Comparison of ENCODE assay signal across 8 cellular contexts in genomic region chr10:104328916-104329710, GRCh38. TPM values are rescaled to one million over a fixed set of nuclear protein-coding genes. Genes with fewer than 3 reads are reported as not detected.
A peak's percentile ranks its signal among the peaks of the same experiment; 100 is the strongest.
DNase-seq lines count a peak whose midpoint lies in the region; ATAC-seq and TF ChIP-seq lines count a peak whose summit lies in the region.

No MANE protein-coding gene starts in this region.

- H3K9ac ChIP-seq in parathyroid adenoma = no peak overlapping the region

- in situ Hi-C loops in transverse colon (cut with MboI; ENCODE audit: low pct_ligation_motif_present in 1 of 4, low pct_unique_long_range_greater_than_20kb in 1 of 4, low sequenced_read_pairs in 3 of 4) = no loop called here

- DNase-seq in RKO (ENCODE audit: low spot score) = peak; percentile 98
- peak; percentile 89 for DNase-seq in activated effector memory CD4-positive, alpha-beta T cell treated with anti-CD3 and anti-CD28 coated beads, Interleukin-2, amount 50 U/mL, for 16 hours
- no peak for DNase-seq in transverse colon
- no peak for DNase-seq in DMS53 (lab: John Stamatoyannopoulos, UW)

- H2AFZ ChIP-seq in parathyroid adenoma = no peak overlapping the region

- H3K4me3 ChIP-seq in gastroesophageal sphincter (peak overlapping the region in 1 of 2 donors; percentile 31), parathyroid adenoma (ENCODE audit: low read depth, low read length) (no peak overlapping the region), transverse colon (peak overlapping the region in 1 of 4 donors; percentile 15)

- intact Hi-C loops in transverse colon (cut with DNase I; ENCODE audit: low total_unique reads) = no loop called here

- H3K27me3 ChIP-seq in gastroesophageal sphincter (no peaks in the 10 kb centered on the region), parathyroid adenoma (ENCODE audit: control insufficient read depth, insufficient read depth, low read length) (no peaks in the 10 kb centered on the region), transverse colon (no peaks in the 10 kb centered on the region)

- H3K36me3 ChIP-seq in gastroesophageal sphincter (no peaks in the 10 kb centered on the region), parathyroid adenoma (ENCODE audit: control insufficient read depth, insufficient read depth, low read length) (no peaks in the 10 kb centered on the region), transverse colon (no peaks in the 10 kb centered on the region)

- H3K27ac ChIP-seq in gastroesophageal sphincter (peak overlapping the region; percentile 95 to 100 (median 98)), parathyroid adenoma (peak overlapping the region; percentile 49), transverse colon (peak overlapping the region; percentile 74 to 90 (median 82))

- H3K4me1 ChIP-seq in gastroesophageal sphincter = peaks cover 41 to 100% (median 97%) of the 10 kb centered on the region in 3 donors
- H3K4me1 ChIP-seq in parathyroid adenoma = peaks cover 2% of the 10 kb centered on the region
- H3K4me1 ChIP-seq in transverse colon = peaks cover 54 to 97% (median 76%) of the 10 kb centered on the region in 4 donors

- H3K4me2 ChIP-seq in parathyroid adenoma (ENCODE audit: low read length) = no peak overlapping the region

- 0 to 19% methylated on average over 1 to 4 of the region's 15 CpGs for WGBS in gastroesophageal sphincter (ENCODE audit: low coverage in 1 of 2), 2 donors
- WGBS in transverse colon (ENCODE audit: low coverage in 1 of 2), 2 donors = 42% methylated on average over 15 of the region's 15 CpGs; no CpG with 5 or more reads in 1 of the 2 donors

- TF ChIP-seq CTCF in gastroesophageal sphincter (IDR thresholded peaks at IDR 0.05) = no peak
- no peak for TF ChIP-seq CTCF in parathyroid adenoma (IDR thresholded peaks at IDR 0.05)
- TF ChIP-seq CTCF in transverse colon (IDR thresholded peaks at IDR 0.05) = no peak

- TF ChIP-seq POLR2A in GM18505 (IDR thresholded peaks at IDR 0.05; ENCODE audit: borderline replicate concordance, extremely low read depth, insufficient read depth, insufficient read length) = no peak
- no peak for TF ChIP-seq POLR2A in gastroesophageal sphincter (IDR thresholded peaks at IDR 0.05)
- no peak for TF ChIP-seq POLR2A in transverse colon (IDR thresholded peaks at IDR 0.05)

- no peak for TF ChIP-seq EP300 in gastroesophageal sphincter (IDR thresholded peaks at IDR 0.05)
- no peak for TF ChIP-seq EP300 in transverse colon (IDR thresholded peaks at IDR 0.05; ENCODE audit: low read depth)

- no peaks in the 10 kb centered on the region for H3K9me3 ChIP-seq in gastroesophageal sphincter
- no peaks in the 10 kb centered on the region for H3K9me3 ChIP-seq in parathyroid adenoma (ENCODE audit: control insufficient read depth, low read length)
- no peaks in the 10 kb centered on the region for H3K9me3 ChIP-seq in transverse colon

- peaks cover 24% of the 10 kb centered on the region for H3K79me2 ChIP-seq in parathyroid adenoma

- ATAC-seq in GM18505 (IDR thresholded peaks at IDR 0.05; ENCODE audit: unreplicated experiment) = peak; percentile 70
- peak; percentile 62 for ATAC-seq in HG03064 (IDR thresholded peaks at IDR 0.05; ENCODE audit: low read depth, unreplicated experiment)
- peak; percentile 55 for ATAC-seq in gastroesophageal sphincter

RNA-seq across cellular contexts. Expression of gene ITPRIP, which starts 9.2 kb away (rescaled TPM):
- total RNA-seq in gastroesophageal sphincter = 10 to 100 TPM; 18.1 to 31.5 (median 22.8) TPM
- 10 to 100 TPM in 1 of 4 donors, 1 to 10 TPM in 3; 1.8 to 25.1 (median 6.6) TPM for total RNA-seq in transverse colon

RNA-seq across cellular contexts. Expression of gene CFAP58, which starts 24.5 kb away (rescaled TPM):
- 1 to 10 TPM in 3 of 4 donors, under 1 TPM in 1; 0.27 to 1.6 (median 1.3) TPM for total RNA-seq in gastroesophageal sphincter
- under 1 TPM in 2 of 4 donors, not detected in 2; 0.16 to 0.27 TPM for total RNA-seq in transverse colon

Comparison
In these comparisons a context has a peak if more than half of its experiments do, and no peak if none do; other contexts are left out.
1. DNase-seq: peak in RKO (single experiment) and activated effector memory CD4-positive, alpha-beta T cell treated with anti-CD3 and anti-CD28 coated beads, Interleukin-2, amount 50 U/mL, for 16 hours (single experiment); none in transverse colon (single experiment) and DMS53 (single experiment).
2. Peak in every context shown above with its lines, with median percentiles within 50 percentile points of each other: ATAC-seq and H3K27ac ChIP-seq.